8 cellular contexts compared by ENCODE assay signal in genomic region chr1:217747156-217747769, GRCh38.
DNase-seq lines count a peak whose midpoint lies in the region; ATAC-seq, FAIRE-seq and TF ChIP-seq lines count a peak whose summit lies in the region.

No MANE protein-coding gene starts in this region.

- in situ Hi-C loops in ACHN (cut with HindIII; ENCODE audit: low pct_ligation_motif_present, low pct_unique_long_range_greater_than_20kb, low sequenced_read_pairs), result no loop called here

- FAIRE-seq in kidney (lab: Jason Lieb, UNC), result peak; percentile 90
- no peak for FAIRE-seq in H54 (lab: Jason Lieb, UNC)

- ATAC-seq in GM18517 (IDR thresholded peaks at IDR 0.05; ENCODE audit: unreplicated experiment) (peak; percentile 55), GM21360 (IDR thresholded peaks at IDR 0.05; ENCODE audit: unreplicated experiment) (no peak)

- H3K27ac ChIP-seq in kidney (ENCODE audit: low read depth in 2 of 2, low read length in 2 of 2), result no peak overlapping the region

- TF ChIP-seq POLR2A in H54 (IDR thresholded peaks at IDR 0.05; ENCODE audit: low read depth, low read length), result no peak

- TF ChIP-seq CTCF in WI38 (IDR thresholded peaks at IDR 0.05; ENCODE audit: low read depth, low read length) (peak; percentile 52; the same call in 1 of the 2 replicates), kidney (IDR thresholded peaks at IDR 0.05; ENCODE audit: borderline replicate concordance, extremely low read depth, insufficient read depth) (peak; percentile 47)

- H3K4me3 ChIP-seq in WI38 (ENCODE audit: low read depth, low read length) (no peak overlapping the region), kidney (ENCODE audit: low read length in 2 of 2) (no peak overlapping the region)

- DNase-seq in ACHN (peak; percentile 62), NCI-H1417 (lab: John Stamatoyannopoulos, UW) (peak in 2 of 3 experiments; percentile 15 to 71), kidney (no peak), H54 (ENCODE audit: insufficient read length, low spot score) (no peak), cerebellar nuclear complex (lab: John Stamatoyannopoulos, UW) (no peak)

- no peaks in the 10 kb centered on the region for H3K36me3 ChIP-seq in kidney (ENCODE audit: control insufficient read depth in 1 of 2, insufficient read depth in 2 of 2, low read length in 2 of 2)

- no peak overlapping the region for H3K9ac ChIP-seq in kidney (ENCODE audit: low read length in 2 of 2)

- H3K9me3 ChIP-seq in kidney (ENCODE audit: control insufficient read depth in 1 of 2, low read length in 2 of 2), result no peaks in the 10 kb centered on the region

- intact Hi-C loops in kidney (cut with DNase I), result no loop called here

- no peaks in the 10 kb centered on the region for H3K4me1 ChIP-seq in kidney (ENCODE audit: control insufficient read depth in 1 of 2, insufficient read depth in 1 of 2, low read depth in 1 of 2, low read length in 2 of 2)

Comparison
In these comparisons a context has a peak if more than half of its experiments do, and no peak if none do; other contexts are left out.
1. DNase-seq: peak in ACHN (single experiment) and NCI-H1417 (2 of 3); none in kidney (single experiment), H54 (single experiment) and cerebellar nuclear complex (0 of 2).